ENCODE assay signal across 24 cellular contexts in genomic region chr10:71678057-71678805, GRCh38. TPM values are rescaled to one million over a fixed set of nuclear protein-coding genes. Genes with fewer than 3 reads are reported as not detected.
"Had no signal": no experiment of that assay in that cellular context is flagged by ENCODE, and none has a peak within 500 bp of the region (broad histone marks: within the 10 kb centered on the region; RNA-seq: fewer than 3 reads in every experiment).

No MANE protein-coding gene starts in this region.

- H3K4me3 ChIP-seq: gastrocnemius medialis, lung, psoas muscle, sigmoid colon, skin epidermis, testis, tibial nerve had no signal

- ATAC-seq: esophagus mucosa; gastrocnemius medialis; stimulated activated naive B cell treated with anti-CD40 and anti-IgM and Interleukin-4, amounts not matched to agents 10 μg/mL and 1 μg/mL and 100 μg/mL, for 72 hours; stimulated activated naive CD8-positive, alpha-beta T cell treated with anti-CD3 and anti-CD28 coated beads, Interleukin-15, amount 100 ng/mL, for 72 hours had no signal

- H3K36me3 ChIP-seq: gastrocnemius medialis, neutrophil, sigmoid colon had no signal

- H3K27ac ChIP-seq: neutrophil, psoas muscle, sigmoid colon, skin epidermis, testis, tibial nerve had no signal

- H3K27me3 ChIP-seq: gastrocnemius medialis, neutrophil, sigmoid colon, testis, tibial nerve had no signal

- DNase-seq: cortex of kidney; effector memory CD4-positive, alpha-beta T cell; gastrocnemius medialis; kidney; left cardiac atrium; left ventricle myocardium superior; mesenchymal stem cell; midbrain; naive B cell; retina; sigmoid colon; stimulated activated CD4-positive, alpha-beta T cell treated with anti-CD3 and anti-CD28 coated beads, Interleukin-2, amount 100 ng/mL, for 24 hours; stimulated activated CD4-positive, alpha-beta T cell treated with anti-CD3 and anti-CD28 coated beads, Interleukin-4, amount 100 ng/mL, for 4 hours; stimulated activated naive B cell treated with anti-CD40 and anti-IgM and Interleukin-4, amounts not matched to agents 10 μg/mL and 1 μg/mL and 100 μg/mL, for 72 hours; stimulated activated naive CD8-positive, alpha-beta T cell treated with anti-CD3 and anti-CD28 coated beads, Interleukin-15, amount 100 ng/mL, for 72 hours; testis had no signal

- H3K4me1 ChIP-seq: psoas muscle, sigmoid colon, testis, tibial nerve had no signal

- H3K9me3 ChIP-seq: gastrocnemius medialis, neutrophil, psoas muscle, sigmoid colon, testis, tibial nerve had no signal

- FAIRE-seq: endometrium, kidney had no signal

RNA-seq across cellular contexts. Expression of gene C10orf105, which starts 41.3 kb away (rescaled TPM):
- total RNA-seq: esophagus mucosa, fibroblast of villous mesenchyme, gastrocnemius medialis, psoas muscle had no signal
